Comparison of ENCODE assay signal across 15 cellular contexts in genomic region chr17:82878545-82878944, GRCh38.
DNase-seq lines count a peak whose midpoint lies in the region; ATAC-seq and TF ChIP-seq lines count a peak whose summit lies in the region.
"Had no signal": no experiment of that assay in that cellular context is flagged by ENCODE, and none has a peak within 500 bp of the region (broad histone marks: within the 10 kb centered on the region; RNA-seq: fewer than 3 reads in every experiment).

No MANE protein-coding gene starts in this region.

- peak overlapping the region; percentile 1 to 21 for H3K4me3 Mint-ChIP-seq in effector memory CD8-positive, alpha-beta T cell
- peak overlapping the region; percentile 3 for H3K4me3 Mint-ChIP-seq in stimulated activated effector memory CD8-positive, alpha-beta T cell treated with anti-CD3 and anti-CD28 coated beads, Interleukin-12 subunit alpha, Interleukin-12 subunit beta, amount 100 ng/mL, for 72 hours
- H3K4me3 Mint-ChIP-seq: H9, nephron had no signal

- DNase-seq in SIG-M5 treated with dmso at 0.1 percent for 504 hours (lab: John Stamatoyannopoulos, UW; ENCODE audit: unreplicated experiment) (peak; percentile 74), SIG-M5 (lab: John Stamatoyannopoulos, UW) (no peak), NOMO-1 (lab: John Stamatoyannopoulos, UW; ENCODE audit: unreplicated experiment in 2 of 2) (peak; percentile 35 to 52), foreskin melanocyte (no peak), OCI-M1 (lab: John Stamatoyannopoulos, UW) (no peak), GM13977 (ENCODE audit: low spot score) (no peak)
- no peak for DNase-seq in effector memory CD8-positive, alpha-beta T cell
- no peak for DNase-seq in stimulated activated effector memory CD8-positive, alpha-beta T cell treated with anti-CD3 and anti-CD28 coated beads, Interleukin-12 subunit alpha, Interleukin-12 subunit beta, amount 100 ng/mL, for 72 hours (ENCODE audit: low spot score in 2 of 2)
- DNase-seq: activated effector memory CD4-positive, alpha-beta T cell treated with Interleukin-2 at 50 U/mL for 16 hours; brain microvascular endothelial cell; H9; NCI-H2081 had no signal

- in situ Hi-C loops in GM13977 (cut with MboI; ENCODE audit: low pct_unique_long_range_greater_than_20kb, low sequenced_read_pairs, unreplicated experiment), result no loop called here

- ATAC-seq in effector memory CD8-positive, alpha-beta T cell (replicated peaks), result no peak
- ATAC-seq in stimulated activated effector memory CD8-positive, alpha-beta T cell treated with anti-CD3 and anti-CD28 coated beads, Interleukin-12 subunit alpha, Interleukin-12 subunit beta, amount 100 ng/mL, for 72 hours, result no peak
- ATAC-seq: heart left ventricle, right cardiac atrium had no signal

- peaks cover 45 to 48% of the 10 kb centered on the region in 2 donors for H3K4me1 Mint-ChIP-seq in effector memory CD8-positive, alpha-beta T cell (ENCODE audit: low read depth in 2 of 2)
- H3K4me1 Mint-ChIP-seq in stimulated activated effector memory CD8-positive, alpha-beta T cell treated with anti-CD3 and anti-CD28 coated beads, Interleukin-12 subunit alpha, Interleukin-12 subunit beta, amount 100 ng/mL, for 72 hours, result peaks cover 64% of the 10 kb centered on the region

- H3K27me3 Mint-ChIP-seq in effector memory CD8-positive, alpha-beta T cell, result no peaks in the 10 kb centered on the region

- H3K27ac Mint-ChIP-seq in effector memory CD8-positive, alpha-beta T cell, result peak overlapping the region in 1 of 2 donors; percentile 88
- H3K27ac Mint-ChIP-seq in stimulated activated effector memory CD8-positive, alpha-beta T cell treated with anti-CD3 and anti-CD28 coated beads, Interleukin-12 subunit alpha, Interleukin-12 subunit beta, amount 100 ng/mL, for 72 hours, result peak overlapping the region; percentile 82

- H3K9me3 Mint-ChIP-seq in effector memory CD8-positive, alpha-beta T cell, result no peaks in the 10 kb centered on the region
- no peaks in the 10 kb centered on the region for H3K9me3 Mint-ChIP-seq in stimulated activated effector memory CD8-positive, alpha-beta T cell treated with anti-CD3 and anti-CD28 coated beads, Interleukin-12 subunit alpha, Interleukin-12 subunit beta, amount 100 ng/mL, for 72 hours
- H3K9me3 Mint-ChIP-seq: H9, nephron had no signal

- H3K36me3 Mint-ChIP-seq in effector memory CD8-positive, alpha-beta T cell (ENCODE audit: insufficient read depth), result peaks cover 36% of the 10 kb centered on the region
- peaks cover 16% of the 10 kb centered on the region for H3K36me3 Mint-ChIP-seq in stimulated activated effector memory CD8-positive, alpha-beta T cell treated with anti-CD3 and anti-CD28 coated beads, Interleukin-12 subunit alpha, Interleukin-12 subunit beta, amount 100 ng/mL, for 72 hours

- TF ChIP-seq CTCF in GM13977 (IDR thresholded peaks at IDR 0.05; ENCODE audit: extremely low read depth, insufficient read depth, missing control alignments), result no peak

Comparison
In these comparisons a context has a peak if more than half of its experiments do, and no peak if none do; other contexts are left out.
1. DNase-seq: peak in SIG-M5 treated with dmso at 0.1 percent for 504 hours (single experiment) and NOMO-1 (2 of 2); none in SIG-M5 (single experiment), effector memory CD8-positive, alpha-beta T cell (0 of 3), stimulated activated effector memory CD8-positive, alpha-beta T cell treated with anti-CD3 and anti-CD28 coated beads, Interleukin-12 subunit alpha, Interleukin-12 subunit beta, amount 100 ng/mL, for 72 hours (0 of 2), foreskin melanocyte (single experiment), OCI-M1 (single experiment) and GM13977 (single experiment).